In genomic region chr4:73707918-73708577, GRCh38 we compare ENCODE assay signal across 10 cellular contexts. TPM values are rescaled to one million over a fixed set of nuclear protein-coding genes. Genes with fewer than 3 reads are reported as not detected.
DNase-seq lines count a peak whose midpoint lies in the region; ATAC-seq and TF ChIP-seq lines count a peak whose summit lies in the region.
"Had no signal": no experiment of that assay in that cellular context is flagged by ENCODE, and none has a peak within 500 bp of the region (broad histone marks: within the 10 kb centered on the region; RNA-seq: fewer than 3 reads in every experiment).

No MANE protein-coding gene starts in this region.

- peaks cover 0 to 8% of the 10 kb centered on the region in 2 donors for H3K4me1 ChIP-seq in uterus

- no peak overlapping the region for H3K4me3 Mint-ChIP-seq in activated CD4-positive, alpha-beta T cell treated with anti-CD3 and anti-CD28 coated beads for 36 hours
- H3K4me3 Mint-ChIP-seq in activated T-helper 17 cell treated with anti-CD3 and anti-CD28 coated beads, Interleukin-2, amount 50 U/mL, for 72 hours: no peak overlapping the region
- H3K4me3 Mint-ChIP-seq: IgD-negative memory B cell had no signal

- no peaks in the 10 kb centered on the region for H3K36me3 ChIP-seq in uterus
- H3K36me3 ChIP-seq: BLaER1 had no signal

- no peak overlapping the region for H3K27ac Mint-ChIP-seq in activated CD4-positive, alpha-beta T cell treated with anti-CD3 and anti-CD28 coated beads for 36 hours
- H3K27ac Mint-ChIP-seq in activated T-helper 17 cell treated with anti-CD3 and anti-CD28 coated beads, Interleukin-2, amount 50 U/mL, for 72 hours: no peak overlapping the region
- H3K27ac Mint-ChIP-seq: IgD-negative memory B cell had no signal

- H3K36me3 Mint-ChIP-seq in activated CD4-positive, alpha-beta T cell treated with anti-CD3 and anti-CD28 coated beads for 36 hours (ENCODE audit: low read depth): no peaks in the 10 kb centered on the region
- no peaks in the 10 kb centered on the region for H3K36me3 Mint-ChIP-seq in activated T-helper 17 cell treated with anti-CD3 and anti-CD28 coated beads, Interleukin-2, amount 50 U/mL, for 72 hours (ENCODE audit: low read depth)
- H3K36me3 Mint-ChIP-seq: IgD-negative memory B cell had no signal

- no peak overlapping the region for H3K4me3 ChIP-seq in uterus
- H3K4me3 ChIP-seq: BLaER1 had no signal

- H3K27ac ChIP-seq in uterus: peak overlapping the region; percentile 5 to 10
- H3K27ac ChIP-seq: BLaER1 had no signal

- H3K4me1 Mint-ChIP-seq in activated CD4-positive, alpha-beta T cell treated with anti-CD3 and anti-CD28 coated beads for 36 hours: peaks cover 2% of the 10 kb centered on the region
- no peaks in the 10 kb centered on the region for H3K4me1 Mint-ChIP-seq in activated T-helper 17 cell treated with anti-CD3 and anti-CD28 coated beads, Interleukin-2, amount 50 U/mL, for 72 hours

- no peaks in the 10 kb centered on the region for H3K9me3 Mint-ChIP-seq in activated CD4-positive, alpha-beta T cell treated with anti-CD3 and anti-CD28 coated beads for 36 hours (ENCODE audit: low read depth)
- no peaks in the 10 kb centered on the region for H3K9me3 Mint-ChIP-seq in activated T-helper 17 cell treated with anti-CD3 and anti-CD28 coated beads, Interleukin-2, amount 50 U/mL, for 72 hours
- H3K9me3 Mint-ChIP-seq: IgD-negative memory B cell had no signal

- CTCF ChIA-PET in activated CD4-positive, alpha-beta T cell treated with anti-CD3 and anti-CD28 coated beads for 36 hours (lab: Charles Lee): interaction anchor here (0.7 kb wide), 1 partner anchor 34 kb away, joined by 3 read pairs; no protein-coding TSS in a partner anchor

- H3K27me3 ChIP-seq in uterus: no peaks in the 10 kb centered on the region
- H3K27me3 ChIP-seq: BLaER1 had no signal

- TF ChIP-seq CTCF in uterus (IDR thresholded peaks at IDR 0.05): no peak

- intact Hi-C loops in activated CD4-positive, alpha-beta T cell treated with anti-CD3 and anti-CD28 coated beads for 36 hours (cut with DNase I, micrococcal nuclease): no loop called here
- intact Hi-C loops in cardiac septum (cut with DNase I): no loop called here
- intact Hi-C loops in uterus (cut with DNase I; ENCODE audit: low total_unique reads): no loop called here

- H3K9me3 ChIP-seq in uterus: no peaks in the 10 kb centered on the region
- H3K9me3 ChIP-seq: BLaER1 had no signal

- POLR2A ChIA-PET in activated CD4-positive, alpha-beta T cell treated with anti-CD3 and anti-CD28 coated beads for 36 hours (lab: Charles Lee): no interaction called here

- peak; percentile 6 for DNase-seq in activated CD4-positive, alpha-beta T cell treated with anti-CD3 and anti-CD28 coated beads for 36 hours
- no peak for DNase-seq in activated CD4-positive, alpha-beta T cell treated with anti-CD3 and anti-CD28 coated beads, Interleukin-2, amount 50 U/mL, for 4 hours
- peak; percentile 78 for DNase-seq in cardiac septum (ENCODE audit: low spot score)
- peak; percentile 68 to 70 for DNase-seq in uterus
- DNase-seq in medulla oblongata (ENCODE audit: extremely low spot score): no peak

- peaks cover 2% of the 10 kb centered on the region for H3K27me3 Mint-ChIP-seq in activated CD4-positive, alpha-beta T cell treated with anti-CD3 and anti-CD28 coated beads for 36 hours
- peaks cover 9% of the 10 kb centered on the region for H3K27me3 Mint-ChIP-seq in activated T-helper 17 cell treated with anti-CD3 and anti-CD28 coated beads, Interleukin-2, amount 50 U/mL, for 72 hours

- TF ChIP-seq POLR2A in uterus (IDR thresholded peaks at IDR 0.05): no peak

- no peak for ATAC-seq in activated CD4-positive, alpha-beta T cell treated with anti-CD3 and anti-CD28 coated beads for 36 hours
- peak; percentile 80 for ATAC-seq in SK-N-SH treated with all-trans-retinoic acid at 6 μM for 48 hours
- no peak for ATAC-seq in activated T-helper 17 cell treated with anti-CD3 and anti-CD28 coated beads, Interleukin-2, amount 50 U/mL, for 72 hours (replicated peaks)
- ATAC-seq in GM19328 (IDR thresholded peaks at IDR 0.05; ENCODE audit: unreplicated experiment): no peak

TF ChIP-seq in SK-N-SH treated with all-trans-retinoic acid at 6 μM for 48 hours, 23 proteins besides CTCF, POLR2A, EP300 and RAD21:
- TF ChIP-seq ZFP3 (CRISPR knock-in tag; IDR thresholded peaks at IDR 0.05) (peak; percentile 24; the same call in 1 of the 2 replicates), SNAI2 (CRISPR knock-in tag; IDR thresholded peaks at IDR 0.05) (no peak), POU6F1 (CRISPR knock-in tag; IDR thresholded peaks at IDR 0.05; ENCODE audit: borderline replicate concordance, low read depth) (no peak), RARB (CRISPR knock-in tag; IDR thresholded peaks at IDR 0.05) (no peak), BACH2 (CRISPR knock-in tag; IDR thresholded peaks at IDR 0.05; ENCODE audit: borderline replicate concordance) (no peak), ZNF565 (CRISPR knock-in tag; conservative IDR thresholded peaks at IDR 0.05; ENCODE audit: low read depth) (no peak), CREB5 (CRISPR knock-in tag; IDR thresholded peaks at IDR 0.05; ENCODE audit: low read depth) (no peak), ZNF70 (CRISPR knock-in tag; IDR thresholded peaks at IDR 0.05) (no peak)

RNA-seq across cellular contexts. Expression of gene CXCL8, which starts 32.3 kb away (rescaled TPM):
- under 1 TPM; 0.76 to 0.80 TPM for total RNA-seq in activated CD4-positive, alpha-beta T cell treated with anti-CD3 and anti-CD28 coated beads for 36 hours
- total RNA-seq in cardiac septum (1.2 TPM), uterus (1 to 10 TPM in 1 of 4 donors, under 1 TPM in 1, not detected in 2; 0.67 to 2.2 TPM)
- 10 to 100 TPM; 11.9 to 14.5 TPM for total RNA-seq in activated T-helper 17 cell treated with anti-CD3 and anti-CD28 coated beads, Interleukin-2, amount 50 U/mL, for 72 hours

Comparison
In these comparisons a context has a peak if more than half of its experiments do, and no peak if none do; other contexts are left out.
1. DNase-seq: peak in activated CD4-positive, alpha-beta T cell treated with anti-CD3 and anti-CD28 coated beads for 36 hours (single experiment), cardiac septum (single experiment) and uterus (2 of 2); none in activated CD4-positive, alpha-beta T cell treated with anti-CD3 and anti-CD28 coated beads, Interleukin-2, amount 50 U/mL, for 4 hours (0 of 2) and medulla oblongata (single experiment).